8 cellular contexts compared by ENCODE assay signal in genomic region chr15:89358435-89358754, GRCh38. TPM values are rescaled to one million over a fixed set of nuclear protein-coding genes. Genes with fewer than 3 reads are reported as not detected.
DNase-seq lines count a peak whose midpoint lies in the region; ATAC-seq and TF ChIP-seq lines count a peak whose summit lies in the region.

No MANE protein-coding gene starts in this region.

- H3K27ac ChIP-seq in iPS-20b (ENCODE audit: low read length), result no peak overlapping the region

- DNase-seq in activated T-cell treated with anti-CD3 and anti-CD28 coated beads, Interleukin-2, amount 50 U/mL, for 72 hours, result no peak
- no peak for DNase-seq in activated T-cell treated with anti-CD3 and anti-CD28 coated beads, Interleukin-2, amount 50 U/mL, for 1 hour
- DNase-seq in type B pancreatic cell (ENCODE audit: extremely low spot score, unreplicated experiment), result no peak
- DNase-seq in NCI-H226, result no peak
- DNase-seq in stimulated activated naive CD4-positive, alpha-beta T cell (lab: John Stamatoyannopoulos, UW), result no peak
- DNase-seq in epidermal melanocyte (ENCODE audit: insufficient read length, low spot score), result no peak

- H3K4me1 ChIP-seq in iPS-20b (ENCODE audit: insufficient read depth, low read length), result no peaks in the 10 kb centered on the region; the same call in 1 of the 2 replicates

- H3K27me3 ChIP-seq in iPS-20b (ENCODE audit: insufficient read depth, low read length), result peaks cover 98% of the 10 kb centered on the region

- H3K9ac ChIP-seq in iPS-20b (ENCODE audit: low read depth, low read length), result no peak overlapping the region

- no peaks in the 10 kb centered on the region for H3K9me3 ChIP-seq in iPS-20b (ENCODE audit: insufficient read depth, low read depth, low read length)

- peak overlapping the region; percentile 77 to 88 for H3K4me3 Mint-ChIP-seq in activated T-cell treated with anti-CD3 and anti-CD28 coated beads, Interleukin-2, amount 50 U/mL, for 72 hours
- peak overlapping the region; percentile 86 for H3K4me3 Mint-ChIP-seq in type B pancreatic cell

- H3K27me3 Mint-ChIP-seq in activated T-cell treated with anti-CD3 and anti-CD28 coated beads, Interleukin-2, amount 50 U/mL, for 72 hours (ENCODE audit: low read depth), result peaks cover 86% of the 10 kb centered on the region
- peaks cover 89% of the 10 kb centered on the region for H3K27me3 Mint-ChIP-seq in type B pancreatic cell

- peaks cover 24% of the 10 kb centered on the region for H3K4me1 Mint-ChIP-seq in activated T-cell treated with anti-CD3 and anti-CD28 coated beads, Interleukin-2, amount 50 U/mL, for 72 hours (ENCODE audit: low read depth)
- H3K4me1 Mint-ChIP-seq in type B pancreatic cell (ENCODE audit: unreplicated experiment), result no peaks in the 10 kb centered on the region

- no peaks in the 10 kb centered on the region for H3K36me3 ChIP-seq in iPS-20b (ENCODE audit: insufficient read depth, low read depth, low read length)

- no peaks in the 10 kb centered on the region for H3K9me3 Mint-ChIP-seq in activated T-cell treated with anti-CD3 and anti-CD28 coated beads, Interleukin-2, amount 50 U/mL, for 72 hours
- H3K9me3 Mint-ChIP-seq in type B pancreatic cell, result no peaks in the 10 kb centered on the region

- no peaks in the 10 kb centered on the region for H3K36me3 Mint-ChIP-seq in activated T-cell treated with anti-CD3 and anti-CD28 coated beads, Interleukin-2, amount 50 U/mL, for 72 hours (ENCODE audit: insufficient read depth in 2 of 2)
- no peaks in the 10 kb centered on the region for H3K36me3 Mint-ChIP-seq in type B pancreatic cell

- no peak for TF ChIP-seq CTCF in type B pancreatic cell (conservative IDR thresholded peaks at IDR 0.05)

- no peak overlapping the region for H3K27ac Mint-ChIP-seq in activated T-cell treated with anti-CD3 and anti-CD28 coated beads, Interleukin-2, amount 50 U/mL, for 72 hours
- H3K27ac Mint-ChIP-seq in type B pancreatic cell, result no peak overlapping the region

- peak in 1 of 2 donors; percentile 12 for ATAC-seq in activated T-cell treated with anti-CD3 and anti-CD28 coated beads, Interleukin-2, amount 50 U/mL, for 72 hours (replicated peaks in 1 of 2)
- ATAC-seq in SK-N-SH treated with all-trans-retinoic acid at 6 μM for 48 hours, result peak; percentile 2; the same call in 2 of the 3 replicates

- H3K4me3 ChIP-seq in iPS-20b (ENCODE audit: low read length), result peak overlapping the region; percentile 63; the same call in 1 of the 2 replicates

TF ChIP-seq in SK-N-SH treated with all-trans-retinoic acid at 6 μM for 48 hours, 23 proteins besides CTCF, POLR2A, EP300 and RAD21:
- TF ChIP-seq ARNTL (CRISPR knock-in tag; IDR thresholded peaks at IDR 0.05; ENCODE audit: borderline replicate concordance, low read depth) (no peak), CSRNP3 (CRISPR knock-in tag; IDR thresholded peaks at IDR 0.05) (no peak), PATZ1 (CRISPR knock-in tag; IDR thresholded peaks at IDR 0.05; ENCODE audit: borderline replicate concordance) (no peak), TSHZ2 (CRISPR knock-in tag; IDR thresholded peaks at IDR 0.05) (no peak), ESRRG (CRISPR knock-in tag; IDR thresholded peaks at IDR 0.05) (no peak), ZFP30 (CRISPR knock-in tag; IDR thresholded peaks at IDR 0.05) (no peak), GLIS3 (CRISPR knock-in tag; IDR thresholded peaks at IDR 0.05) (no peak), ZNF70 (CRISPR knock-in tag; IDR thresholded peaks at IDR 0.05) (no peak), SNAI2 (CRISPR knock-in tag; IDR thresholded peaks at IDR 0.05) (no peak), CSDC2 (CRISPR knock-in tag; IDR thresholded peaks at IDR 0.05) (no peak), ZC3H10 (CRISPR knock-in tag; IDR thresholded peaks at IDR 0.05) (no peak), PPARA (CRISPR knock-in tag; IDR thresholded peaks at IDR 0.05; ENCODE audit: borderline replicate concordance) (no peak), TOX (CRISPR knock-in tag; IDR thresholded peaks at IDR 0.05; ENCODE audit: borderline replicate concordance) (no peak), POU6F1 (CRISPR knock-in tag; IDR thresholded peaks at IDR 0.05; ENCODE audit: borderline replicate concordance, low read depth) (no peak), TCF4 (CRISPR knock-in tag; IDR thresholded peaks at IDR 0.05; ENCODE audit: borderline replicate concordance) (no peak), BACH2 (CRISPR knock-in tag; IDR thresholded peaks at IDR 0.05; ENCODE audit: borderline replicate concordance) (no peak)

RNA-seq across cellular contexts. Expression of gene POLG, which starts 23.8 kb away (rescaled TPM):
- 10 to 100 TPM; 71.5 to 74.1 TPM for total RNA-seq in activated T-cell treated with anti-CD3 and anti-CD28 coated beads, Interleukin-2, amount 50 U/mL, for 72 hours
- total RNA-seq in type B pancreatic cell (ENCODE audit: low replicate concordance), result 55.0 and 59.0 TPM in 2 replicates
